Comparison of ENCODE assay signal across 8 cellular contexts in the genomic region with DNA sequence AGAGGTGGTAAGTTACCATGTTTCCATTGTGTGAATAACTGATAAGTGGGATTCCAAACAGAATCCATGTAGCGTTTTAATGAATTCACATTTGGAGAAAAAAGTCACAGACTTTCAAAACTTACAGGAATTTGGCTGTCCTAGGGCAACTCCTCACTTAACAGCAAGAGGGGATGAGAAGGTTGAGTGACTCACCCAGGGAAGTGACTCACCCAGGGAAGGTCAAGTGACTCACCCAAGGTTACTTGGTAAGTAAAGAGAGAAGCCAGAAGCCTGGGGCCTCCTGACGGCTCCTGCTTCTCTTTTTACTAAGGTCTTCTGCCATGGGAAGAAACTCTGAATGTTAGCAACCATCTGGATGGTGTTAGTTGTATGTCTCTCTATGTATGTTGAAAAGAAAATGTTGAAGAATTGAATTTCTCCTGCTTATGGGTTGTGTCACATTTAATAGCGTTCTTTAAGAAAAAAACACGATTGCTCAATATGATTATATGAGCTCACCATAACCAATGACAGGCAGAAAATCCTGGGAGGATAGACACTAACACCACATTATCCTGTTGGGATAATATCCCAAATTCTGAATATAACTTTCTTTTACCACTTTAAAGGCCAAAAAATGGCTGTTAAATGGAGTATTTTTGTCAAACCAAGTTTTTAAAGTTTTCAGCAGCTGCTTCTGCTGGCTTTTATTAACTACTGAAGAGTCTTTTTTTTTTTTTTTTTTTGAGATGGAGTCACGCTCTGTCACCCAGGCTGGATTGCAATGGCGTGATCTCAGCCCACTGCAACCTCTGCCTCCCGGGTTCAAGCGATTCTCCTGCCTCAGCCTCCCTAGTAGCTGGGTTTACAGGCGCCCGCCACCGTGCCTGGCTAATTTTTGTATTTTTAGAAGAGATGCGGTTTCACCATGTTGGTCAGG.
A peak's percentile ranks its signal among the peaks of the same experiment; 100 is the strongest.
DNase-seq lines count a peak whose midpoint lies in the region; ATAC-seq and TF ChIP-seq lines count a peak whose summit lies in the region.

No MANE protein-coding gene starts in this region.

- H3K79me2 ChIP-seq in GM23248 (ENCODE audit: insufficient read depth), result no peaks in the 10 kb centered on the region

- peak overlapping the region; percentile 92 for H3K4me2 ChIP-seq in GM23248 (ENCODE audit: unreplicated experiment)

- H3K27ac ChIP-seq in GM23248 (peak overlapping the region; percentile 99), transverse colon (peak overlapping the region; percentile 46 to 65 (median 58))

- no peaks in the 10 kb centered on the region for H3K9me3 Mint-ChIP-seq in osteocyte (ENCODE audit: unreplicated experiment)

- H3K9ac ChIP-seq in GM23248, result peak overlapping the region; percentile 81

- H3K9me3 ChIP-seq in GM23248 (ENCODE audit: low read depth), result no peaks in the 10 kb centered on the region
- no peaks in the 10 kb centered on the region for H3K9me3 ChIP-seq in transverse colon

- no peak for ATAC-seq in GM19351 (IDR thresholded peaks at IDR 0.05; ENCODE audit: unreplicated experiment)

- H3K27me3 ChIP-seq in GM23248 (replicated peaks; ENCODE audit: insufficient read depth), result no peaks in the 10 kb centered on the region
- no peaks in the 10 kb centered on the region for H3K27me3 ChIP-seq in transverse colon

- intact Hi-C loops in transverse colon (cut with DNase I; ENCODE audit: low total_unique reads), result no loop called here

- no peak for TF ChIP-seq EP300 in transverse colon (IDR thresholded peaks at IDR 0.05; ENCODE audit: low read depth)

- no peak for TF ChIP-seq POLR2A in transverse colon (IDR thresholded peaks at IDR 0.05)

- H3K36me3 ChIP-seq in GM23248 (ENCODE audit: low read depth), result no peaks in the 10 kb centered on the region
- no peaks in the 10 kb centered on the region for H3K36me3 ChIP-seq in transverse colon

- H3K4me1 ChIP-seq in GM23248 (ENCODE audit: insufficient read depth) (peaks cover 32% of the 10 kb centered on the region), transverse colon (peaks cover 0 to 35% (median 0%) of the 10 kb centered on the region in 4 donors)

- no peaks in the 10 kb centered on the region for H4K20me1 ChIP-seq in GM23248 (ENCODE audit: insufficient read depth)

- H3F3A ChIP-seq in GM23248 (ENCODE audit: insufficient read depth), result peaks cover 47% of the 10 kb centered on the region

- H3K4me3 Mint-ChIP-seq in osteocyte (ENCODE audit: unreplicated experiment), result peak overlapping the region; percentile 54

- peak overlapping the region; percentile 70 for H3K4me3 ChIP-seq in GM23248
- H3K4me3 ChIP-seq in transverse colon, result no peak overlapping the region

- WGBS in GM23248 (ENCODE audit: low coverage in 1 of 2, low lambda C conversion rate in 2 of 2, missing lambda C conversion rate in 2 of 2), 2 experiments, result 17 to 18% methylated on average over 12 of the region's 12 CpGs
- 61 to 84% methylated on average over 4 to 12 of the region's 12 CpGs for WGBS in transverse colon (ENCODE audit: low coverage in 1 of 2), 2 donors

- no peaks in the 10 kb centered on the region for H3K36me3 Mint-ChIP-seq in osteocyte (ENCODE audit: unreplicated experiment)

- DNase-seq in AML-193 (lab: John Stamatoyannopoulos, UW), result peak; percentile 93 to 94
- DNase-seq in GM23248, result peak; percentile 99
- DNase-seq in NCI-H2227 (lab: John Stamatoyannopoulos, UW; ENCODE audit: unreplicated experiment), result peak; percentile 27
- DNase-seq in activated CD8-positive, alpha-beta memory T cell treated with anti-CD3 and anti-CD28 coated beads, Interleukin-2, amount 50 U/mL, for 24 hours (ENCODE audit: extremely low read depth), result peak; percentile 32
- peak; percentile 99 for DNase-seq in fibroblast of gingiva (ENCODE audit: low read depth)
- peak; percentile 94 for DNase-seq in osteocyte (ENCODE audit: extremely low spot score, unreplicated experiment)
- peak; percentile 75 for DNase-seq in transverse colon

- H3K9me2 ChIP-seq in GM23248 (ENCODE audit: insufficient read depth), result no peaks in the 10 kb centered on the region

- H3K27ac Mint-ChIP-seq in osteocyte (ENCODE audit: unreplicated experiment), result no peak overlapping the region

- H2AFZ ChIP-seq in GM23248, result peak overlapping the region; percentile 73

- TF ChIP-seq CTCF in osteocyte (IDR thresholded peaks at IDR 0.05), result no peak
- no peak for TF ChIP-seq CTCF in transverse colon (IDR thresholded peaks at IDR 0.05)

- H3K27me3 Mint-ChIP-seq in osteocyte (ENCODE audit: unreplicated experiment), result no peaks in the 10 kb centered on the region

- in situ Hi-C loops in GM23248 (cut with MboI), result no loop called here
- in situ Hi-C loops in transverse colon (cut with MboI; ENCODE audit: low pct_ligation_motif_present in 1 of 4, low pct_unique_long_range_greater_than_20kb in 1 of 4, low sequenced_read_pairs in 3 of 4), result no loop called here

- peaks cover 4% of the 10 kb centered on the region for H3K4me1 Mint-ChIP-seq in osteocyte (ENCODE audit: unreplicated experiment)

Comparison
In these comparisons a context has a peak if more than half of its experiments do, and no peak if none do; other contexts are left out.
1. DNase-seq: peak in every context shown above with its lines; median percentile 99 in GM23248; 99 in fibroblast of gingiva; 94 in osteocyte; 94 in AML-193; 75 in transverse colon; 32 in activated CD8-positive, alpha-beta memory T cell treated with anti-CD3 and anti-CD28 coated beads, Interleukin-2, amount 50 U/mL, for 24 hours; 27 in NCI-H2227.